ENCODE assay signal across 1 cellular context in genomic region chr16:67935402-67936123, GRCh38.
A peak's percentile ranks its signal among the peaks of the same experiment; 100 is the strongest.
TF ChIP-seq lines count a peak whose summit lies in the region.

No MANE protein-coding gene starts in this region.

TF ChIP-seq in HepG2, 621 proteins besides CTCF, POLR2A, EP300 and RAD21 (continued from another document and continues in another):
- peak; percentile 80 for TF ChIP-seq ZNF407 (CRISPR knock-in tag; IDR thresholded peaks at IDR 0.05; ENCODE audit: not compliant biosample characterization)
- TF ChIP-seq TEAD3 (CRISPR knock-in tag; optimal IDR thresholded peaks at IDR 0.05; ENCODE audit: borderline replicate concordance) = peak; percentile 14
- no peak for TF ChIP-seq ZNF562 (CRISPR knock-in tag; IDR thresholded peaks at IDR 0.05; ENCODE audit: borderline replicate concordance)
- no peak; the same call in none of the 2 replicates for TF ChIP-seq SMAD3 (CRISPR knock-in tag; IDR thresholded peaks at IDR 0.05)
- TF ChIP-seq ZFP82 (CRISPR knock-in tag; IDR thresholded peaks at IDR 0.05; ENCODE audit: borderline replicate concordance) = no peak; the same call in 1 of the 2 replicates
- peak; percentile 52 for TF ChIP-seq MEIS2 (CRISPR knock-in tag; IDR thresholded peaks at IDR 0.05)
- peak; percentile 82 for TF ChIP-seq IRF2 (CRISPR knock-in tag; IDR thresholded peaks at IDR 0.05)
- peak; percentile 82 for TF ChIP-seq ZNF503 (CRISPR knock-in tag; IDR thresholded peaks at IDR 0.05)
- TF ChIP-seq ZNF138 (CRISPR knock-in tag; IDR thresholded peaks at IDR 0.05; ENCODE audit: low read depth) = no peak
- TF ChIP-seq MXD1 (CRISPR knock-in tag; IDR thresholded peaks at IDR 0.05) = peak; percentile 100
- TF ChIP-seq ZIK1 (CRISPR knock-in tag; IDR thresholded peaks at IDR 0.05; ENCODE audit: borderline replicate concordance, low read depth) = peak; percentile 81; the same call in 1 of the 2 replicates
- TF ChIP-seq BATF2 (CRISPR knock-in tag; IDR thresholded peaks at IDR 0.05) = peak; percentile 38; the same call in 1 of the 2 replicates
- no peak; the same call in 1 of the 2 replicates for TF ChIP-seq CBX5 (CRISPR knock-in tag; IDR thresholded peaks at IDR 0.05; ENCODE audit: borderline replicate concordance)
- TF ChIP-seq ZSCAN9 (CRISPR knock-in tag; IDR thresholded peaks at IDR 0.05; ENCODE audit: borderline replicate concordance) = 0 out of 2 replicates have a peak, but pooled peaks have one; percentile 26
- TF ChIP-seq NKX3-1 (CRISPR knock-in tag; IDR thresholded peaks at IDR 0.05) = peak; percentile 64
- TF ChIP-seq MED1 (CRISPR knock-in tag; IDR thresholded peaks at IDR 0.05) = peak; percentile 79
- no peak for TF ChIP-seq DZIP1 (CRISPR knock-in tag; IDR thresholded peaks at IDR 0.05)
- TF ChIP-seq PHF20 (CRISPR knock-in tag; IDR thresholded peaks at IDR 0.05) = peak; percentile 79
- TF ChIP-seq AKNA (CRISPR knock-in tag; IDR thresholded peaks at IDR 0.05; ENCODE audit: borderline replicate concordance) = no peak
- peak; percentile 75; the same call in 1 of the 2 replicates for TF ChIP-seq TP53 (CRISPR knock-in tag; conservative IDR thresholded peaks at IDR 0.05)
- peak; percentile 98 for TF ChIP-seq MXD3 (CRISPR knock-in tag; IDR thresholded peaks at IDR 0.05)
- no peak for TF ChIP-seq GABPA (IDR thresholded peaks at IDR 0.05; ENCODE audit: low read depth, low read length)
- peak; percentile 97 for TF ChIP-seq GABPA (CRISPR knock-in tag; IDR thresholded peaks at IDR 0.05; ENCODE audit: low read depth)
- TF ChIP-seq ZNF275 (CRISPR knock-in tag; IDR thresholded peaks at IDR 0.05; ENCODE audit: borderline replicate concordance) = peak; percentile 85
- no peak; the same call in 1 of the 2 replicates for TF ChIP-seq ZNF816 (CRISPR knock-in tag; IDR thresholded peaks at IDR 0.05; ENCODE audit: borderline replicate concordance)
- peak; percentile 90; the same call in 1 of the 2 replicates for TF ChIP-seq STAT6 (CRISPR knock-in tag; IDR thresholded peaks at IDR 0.05; ENCODE audit: borderline replicate concordance)
